ENCODE assay signal across 16 cellular contexts in the genomic region with DNA sequence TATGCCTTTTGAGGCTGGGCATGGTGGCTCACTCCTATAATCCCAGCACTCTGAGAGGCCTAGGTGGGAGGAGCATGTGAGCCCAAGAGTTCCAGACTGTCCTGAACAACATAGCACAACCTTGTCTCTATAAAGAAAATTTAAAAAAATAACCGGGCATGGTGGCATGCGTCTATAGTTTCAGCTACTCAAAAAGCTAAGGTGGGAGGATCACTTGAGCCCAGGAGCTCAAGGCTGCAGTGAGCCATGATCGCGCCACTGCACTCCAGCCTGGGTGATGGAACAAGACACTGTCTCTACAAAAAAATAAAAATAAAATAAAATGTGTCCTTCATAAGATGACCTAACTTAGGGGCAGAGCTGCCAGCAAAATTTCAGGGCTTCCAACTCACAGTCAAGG. TPM values are rescaled to one million over a fixed set of nuclear protein-coding genes. Genes with fewer than 3 reads are reported as not detected.
DNase-seq lines count a peak whose midpoint lies in the region; ATAC-seq and TF ChIP-seq lines count a peak whose summit lies in the region.
"Had no signal": no experiment of that assay in that cellular context is flagged by ENCODE, and none has a peak within 500 bp of the region (broad histone marks: within the 10 kb centered on the region; RNA-seq: fewer than 3 reads in every experiment).

No MANE protein-coding gene starts in this region.

- intact Hi-C loops in right cardiac atrium (cut with DNase I) (loop anchor here in 2 of 4 donors (5.0 to 10.0 kb wide), 3 partner anchors 37 to 1105 kb away; no protein-coding TSS in a partner anchor), left ventricle myocardium superior (cut with micrococcal nuclease) (no loop called here)

- H3K4me1 Mint-ChIP-seq in nephron, result peaks cover 41% of the 10 kb centered on the region
- H3K4me1 Mint-ChIP-seq: CD4-positive, CD25-positive, alpha-beta regulatory T cell had no signal

- peak overlapping the region; percentile 37 for H3K27ac ChIP-seq in right cardiac atrium (ENCODE audit: low read length)
- H3K27ac ChIP-seq: HL-60, SJSA1 had no signal

- in situ Hi-C loops in SK-MEL-5 (cut with HindIII; ENCODE audit: low pct_unique_long_range_greater_than_20kb, low sequenced_read_pairs), result no loop called here

- no peaks in the 10 kb centered on the region for H3K27me3 ChIP-seq in right cardiac atrium (ENCODE audit: control insufficient read depth, insufficient read depth)
- H3K27me3 ChIP-seq: SJSA1 had no signal

- H3K9me3 ChIP-seq in right cardiac atrium (ENCODE audit: control insufficient read depth, low read length), result no peaks in the 10 kb centered on the region
- H3K9me3 ChIP-seq: SJSA1 had no signal

- no peak overlapping the region for H3K4me3 ChIP-seq in right cardiac atrium (ENCODE audit: low read length)
- H3K4me3 ChIP-seq: SJSA1 had no signal

- H3K27ac Mint-ChIP-seq in nephron, result peak overlapping the region; percentile 89 to 96 (median 95)
- H3K27ac Mint-ChIP-seq: CD4-positive, CD25-positive, alpha-beta regulatory T cell; HFFc6 had no signal

- DNase-seq in right cardiac atrium (peak in 2 of 3 donors; percentile 49 to 61), left ventricle myocardium superior (no peak), SK-MEL-5 (ENCODE audit: low read depth, low spot score) (peak; percentile 33), AG08395 (ENCODE audit: low spot score) (no peak), islet precursor cell (no peak)
- DNase-seq in activated CD8-positive, alpha-beta memory T cell treated with anti-CD3 and anti-CD28 coated beads for 24 hours, result no peak
- DNase-seq: CD4-positive, CD25-positive, alpha-beta regulatory T cell; HFFc6; KBM-7; NCI-H1092; NCI-H1694; NCI-H2171 treated with DMSO at 0.1 percent for 48 hours; RPMI8226 had no signal

- H3K4me3 Mint-ChIP-seq in nephron, result no peak overlapping the region
- H3K4me3 Mint-ChIP-seq: CD4-positive, CD25-positive, alpha-beta regulatory T cell; HFFc6 had no signal

- peaks cover 4% of the 10 kb centered on the region for H3K36me3 Mint-ChIP-seq in nephron (ENCODE audit: low read depth)
- H3K36me3 Mint-ChIP-seq: CD4-positive, CD25-positive, alpha-beta regulatory T cell had no signal

- no peaks in the 10 kb centered on the region for H3K27me3 Mint-ChIP-seq in nephron (ENCODE audit: low read depth)

- TF ChIP-seq CTCF in nephron (IDR thresholded peaks at IDR 0.05; ENCODE audit: unreplicated experiment in 3 of 3), result no peak

- H3K9me3 Mint-ChIP-seq in nephron, result no peaks in the 10 kb centered on the region
- H3K9me3 Mint-ChIP-seq: CD4-positive, CD25-positive, alpha-beta regulatory T cell; HFFc6 had no signal

- 75% methylated on average over 4 of the region's 4 CpGs for WGBS in right cardiac atrium

- H3K4me1 ChIP-seq in right cardiac atrium (ENCODE audit: control insufficient read depth, insufficient read depth, low read length), result peaks cover 3% of the 10 kb centered on the region

- ATAC-seq in right cardiac atrium (peak in 1 of 2 donors; percentile 42), left ventricle myocardium superior (no peak)

RNA-seq across cellular contexts. Expression of a gene that starts 12.6 kb away (rescaled TPM):
- 10 to 100 TPM; 32.3 to 74.5 (median 36.8) TPM for total RNA-seq in right cardiac atrium
- polyA plus RNA-seq in right cardiac atrium, result 57.3 TPM
- total RNA-seq in left ventricle myocardium superior, result 3.0 TPM
- 30.9 and 31.9 TPM in 2 replicates for total RNA-seq in SK-MEL-5 (2014; rRNA removed; shearing (Covaris generic))
- polyA plus RNA-seq in SK-MEL-5 (2015; cell fraction: cytosol; rRNA removed), result 22.4 and 27.1 TPM in 2 replicates
- 33.1 and 38.2 TPM in 2 replicates for polyA plus RNA-seq in SK-MEL-5 (2015; cell fraction: nucleus; rRNA removed)
- total RNA-seq: CD4-positive, CD25-positive, alpha-beta regulatory T cell had no signal
- polyA plus RNA-seq: CD4-positive, CD25-positive, alpha-beta regulatory T cell had no signal

Comparison
In these comparisons a context has a peak if more than half of its experiments do, and no peak if none do; other contexts are left out.
1. DNase-seq: peak in right cardiac atrium (2 of 3) and SK-MEL-5 (single experiment); none in left ventricle myocardium superior (single experiment), AG08395 (single experiment), islet precursor cell (single experiment) and activated CD8-positive, alpha-beta memory T cell treated with anti-CD3 and anti-CD28 coated beads for 24 hours (single experiment).